Comparison of ENCODE assay signal across 25 cellular contexts in the genomic region with DNA sequence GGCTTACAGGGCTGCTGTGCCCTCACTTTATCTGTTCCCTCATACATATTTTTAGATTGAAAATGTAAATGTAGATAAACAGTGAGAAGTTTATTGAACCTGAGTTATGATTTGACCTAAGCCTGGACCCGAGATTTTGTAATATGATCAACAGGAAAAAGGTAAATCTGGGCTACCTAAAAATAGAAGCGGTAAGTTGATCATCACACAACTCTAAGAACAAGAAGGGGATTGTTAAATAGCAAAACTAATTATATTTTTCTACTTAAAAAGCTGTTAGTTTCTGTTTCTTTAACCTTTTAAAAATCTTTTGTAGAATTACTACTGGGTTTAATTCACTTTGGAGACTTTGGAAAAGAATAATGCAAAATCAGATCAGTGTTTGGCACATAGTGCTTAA. TPM values are rescaled to one million over a fixed set of nuclear protein-coding genes. Genes with fewer than 3 reads are reported as not detected.
A peak's percentile ranks its signal among the peaks of the same experiment; 100 is the strongest.
DNase-seq lines count a peak whose midpoint lies in the region; ATAC-seq, FAIRE-seq and TF ChIP-seq lines count a peak whose summit lies in the region.
"Had no signal": no experiment of that assay in that cellular context is flagged by ENCODE, and none has a peak within 500 bp of the region (broad histone marks: within the 10 kb centered on the region; RNA-seq: fewer than 3 reads in every experiment).

No MANE protein-coding gene starts in this region.

- H3K27ac ChIP-seq in pancreas, result peak overlapping the region in 1 of 4 donors; percentile 20
- H3K27ac ChIP-seq: neutrophil had no signal

- ATAC-seq in stimulated activated naive CD8-positive, alpha-beta T cell treated with anti-CD3 and anti-CD28 coated beads, Interleukin-15, Interleukin-2, amounts not matched to agents 100 U/mL and 50 U/mL, for 24 hours, result no peak
- ATAC-seq in T-helper 17 cell, result no peak
- no peak for ATAC-seq in pancreas
- ATAC-seq in GM21619 (IDR thresholded peaks at IDR 0.05; ENCODE audit: unreplicated experiment), result no peak

- peaks cover 11% of the 10 kb centered on the region for H3K36me3 Mint-ChIP-seq in stimulated activated naive CD8-positive, alpha-beta T cell treated with anti-CD3 and anti-CD28 coated beads, Interleukin-15, Interleukin-2, amounts not matched to agents 100 ng/mL and 50 ng/mL, for 24 hours (ENCODE audit: low read depth)
- no peaks in the 10 kb centered on the region for H3K36me3 Mint-ChIP-seq in T-helper 17 cell (ENCODE audit: low read depth)
- no peaks in the 10 kb centered on the region for H3K36me3 Mint-ChIP-seq in activated CD4-positive, alpha-beta T cell treated with anti-CD3 and anti-CD28 coated beads, Interleukin-2, amount 10 ng/mL, durations not matched to agents 24 days and 14 days (ENCODE audit: low read depth)
- H3K36me3 Mint-ChIP-seq: activated naive CD8-positive, alpha-beta T cell treated with anti-CD3 and anti-CD28 coated beads for 36 hours had no signal

- no peaks in the 10 kb centered on the region for H3K27me3 ChIP-seq in pancreas
- H3K27me3 ChIP-seq: neutrophil had no signal

- FAIRE-seq in pancreas (lab: Jason Lieb, UNC), result peak; percentile 20
- FAIRE-seq: astrocyte, H1 had no signal

- H3K27me3 Mint-ChIP-seq in stimulated activated naive CD8-positive, alpha-beta T cell treated with anti-CD3 and anti-CD28 coated beads, Interleukin-15, Interleukin-2, amounts not matched to agents 100 ng/mL and 50 ng/mL, for 24 hours, result no peaks in the 10 kb centered on the region
- H3K27me3 Mint-ChIP-seq in T-helper 17 cell, result no peaks in the 10 kb centered on the region
- H3K27me3 Mint-ChIP-seq in activated CD4-positive, alpha-beta T cell treated with anti-CD3 and anti-CD28 coated beads, Interleukin-2, amount 10 ng/mL, durations not matched to agents 24 days and 14 days, result no peaks in the 10 kb centered on the region
- H3K27me3 Mint-ChIP-seq: activated naive CD8-positive, alpha-beta T cell treated with anti-CD3 and anti-CD28 coated beads for 36 hours; type B pancreatic cell had no signal

- H3K36me3 ChIP-seq in pancreas, result no peaks in the 10 kb centered on the region
- H3K36me3 ChIP-seq: neutrophil had no signal

- peak overlapping the region; percentile 33 for H3K27ac Mint-ChIP-seq in stimulated activated naive CD8-positive, alpha-beta T cell treated with anti-CD3 and anti-CD28 coated beads, Interleukin-15, Interleukin-2, amounts not matched to agents 100 ng/mL and 50 ng/mL, for 24 hours
- peak overlapping the region; percentile 51 for H3K27ac Mint-ChIP-seq in T-helper 17 cell
- no peak overlapping the region for H3K27ac Mint-ChIP-seq in activated CD4-positive, alpha-beta T cell treated with anti-CD3 and anti-CD28 coated beads, Interleukin-2, amount 10 ng/mL, durations not matched to agents 24 days and 14 days
- H3K27ac Mint-ChIP-seq: activated naive CD8-positive, alpha-beta T cell treated with anti-CD3 and anti-CD28 coated beads for 36 hours; type B pancreatic cell had no signal

- no peaks in the 10 kb centered on the region for H3K9me3 Mint-ChIP-seq in stimulated activated naive CD8-positive, alpha-beta T cell treated with anti-CD3 and anti-CD28 coated beads, Interleukin-15, Interleukin-2, amounts not matched to agents 100 ng/mL and 50 ng/mL, for 24 hours
- no peaks in the 10 kb centered on the region for H3K9me3 Mint-ChIP-seq in activated CD4-positive, alpha-beta T cell treated with anti-CD3 and anti-CD28 coated beads, Interleukin-2, amount 10 ng/mL, durations not matched to agents 24 days and 14 days
- H3K9me3 Mint-ChIP-seq: activated naive CD8-positive, alpha-beta T cell treated with anti-CD3 and anti-CD28 coated beads for 36 hours; type B pancreatic cell had no signal

- no peak overlapping the region for H3K4me3 ChIP-seq in pancreas

- intact Hi-C loops in pancreas (cut with DNase I), result no loop called here
- intact Hi-C loops in activated CD4-positive, alpha-beta T cell treated with anti-CD3 and anti-CD28 coated beads, Interleukin-2, amount 10 ng/mL, durations not matched to agents 24 days and 14 days (cut with micrococcal nuclease), result no loop called here

- H3K4me1 Mint-ChIP-seq in stimulated activated naive CD8-positive, alpha-beta T cell treated with anti-CD3 and anti-CD28 coated beads, Interleukin-15, Interleukin-2, amounts not matched to agents 100 ng/mL and 50 ng/mL, for 24 hours (ENCODE audit: low read depth), result peaks cover 53% of the 10 kb centered on the region
- peaks cover 39% of the 10 kb centered on the region for H3K4me1 Mint-ChIP-seq in T-helper 17 cell
- peaks cover 4% of the 10 kb centered on the region for H3K4me1 Mint-ChIP-seq in activated CD4-positive, alpha-beta T cell treated with anti-CD3 and anti-CD28 coated beads, Interleukin-2, amount 10 ng/mL, durations not matched to agents 24 days and 14 days

- no peak for DNase-seq in stimulated activated naive CD8-positive, alpha-beta T cell treated with anti-CD3 and anti-CD28 coated beads, Interleukin-15, Interleukin-2, amounts not matched to agents 100 U/mL and 50 U/mL, for 24 hours
- no peak for DNase-seq in T-helper 17 cell
- no peak for DNase-seq in pancreas
- DNase-seq in activated naive CD4-positive, alpha-beta T cell (lab: John Stamatoyannopoulos, UW), result no peak
- DNase-seq in activated CD4-positive, alpha-beta T cell treated with anti-CD3 and anti-CD28 coated beads, Interleukin-2, amount 10 ng/mL, durations not matched to agents 24 days and 14 days, result no peak
- no peak for DNase-seq in NCI-H2227 (lab: John Stamatoyannopoulos, UW; ENCODE audit: unreplicated experiment)
- DNase-seq: activated CD8-positive, alpha-beta memory T cell treated with anti-CD3 and anti-CD28 coated beads, Interleukin-2, amount 50 U/mL, for 48 hours; activated effector memory CD4-positive, alpha-beta T cell treated with Interleukin-2 at 50 U/mL for 16 hours; activated naive CD8-positive, alpha-beta T cell treated with anti-CD3 and anti-CD28 coated beads for 36 hours; Caco-2; caudate nucleus; cortex of kidney; GF-D8; NCI-H1105 treated with DMSO at 0.1 percent for 48 hours; NCI-H1930; NCI-H226; NCI-H69; SW 1271; T1000 had no signal

- H3K9me3 ChIP-seq in T-helper 17 cell (ENCODE audit: control insufficient read depth, low read length, poor library complexity, severe bottlenecking) (no peaks in the 10 kb centered on the region), pancreas (no peaks in the 10 kb centered on the region)
- H3K9me3 ChIP-seq: Caco-2, neutrophil had no signal

- 41 to 45% methylated on average over 2 of the region's 2 CpGs for WGBS in pancreas, 2 donors

- TF ChIP-seq CTCF in pancreas (IDR thresholded peaks at IDR 0.05), result no peak

- peaks cover 32 to 68% (median 45%) of the 10 kb centered on the region in 3 donors for H3K4me1 ChIP-seq in pancreas

- no peak overlapping the region for H3K4me3 Mint-ChIP-seq in stimulated activated naive CD8-positive, alpha-beta T cell treated with anti-CD3 and anti-CD28 coated beads, Interleukin-15, Interleukin-2, amounts not matched to agents 100 ng/mL and 50 ng/mL, for 24 hours
- no peak overlapping the region for H3K4me3 Mint-ChIP-seq in T-helper 17 cell
- H3K4me3 Mint-ChIP-seq in activated CD4-positive, alpha-beta T cell treated with anti-CD3 and anti-CD28 coated beads, Interleukin-2, amount 10 ng/mL, durations not matched to agents 24 days and 14 days, result no peak overlapping the region
- H3K4me3 Mint-ChIP-seq: activated naive CD8-positive, alpha-beta T cell treated with anti-CD3 and anti-CD28 coated beads for 36 hours; type B pancreatic cell had no signal

RNA-seq across cellular contexts. Expression of gene CAMTA1, which starts 35.6 kb away (rescaled TPM):
- total RNA-seq in T-helper 17 cell (10 to 100 TPM; 55.3 to 69.5 TPM), pancreas (10 to 100 TPM; 13.0 to 39.8 (median 20.8) TPM)
- polyA plus RNA-seq in pancreas, result 10 to 100 TPM; 47.9 to 54.2 TPM
- 66.0 and 69.9 TPM in 2 replicates for total RNA-seq in activated CD4-positive, alpha-beta T cell treated with anti-CD3 and anti-CD28 coated beads, Interleukin-2, amount 10 ng/mL, durations not matched to agents 24 days and 14 days
